8 cellular contexts compared by ENCODE assay signal in the genomic region with DNA sequence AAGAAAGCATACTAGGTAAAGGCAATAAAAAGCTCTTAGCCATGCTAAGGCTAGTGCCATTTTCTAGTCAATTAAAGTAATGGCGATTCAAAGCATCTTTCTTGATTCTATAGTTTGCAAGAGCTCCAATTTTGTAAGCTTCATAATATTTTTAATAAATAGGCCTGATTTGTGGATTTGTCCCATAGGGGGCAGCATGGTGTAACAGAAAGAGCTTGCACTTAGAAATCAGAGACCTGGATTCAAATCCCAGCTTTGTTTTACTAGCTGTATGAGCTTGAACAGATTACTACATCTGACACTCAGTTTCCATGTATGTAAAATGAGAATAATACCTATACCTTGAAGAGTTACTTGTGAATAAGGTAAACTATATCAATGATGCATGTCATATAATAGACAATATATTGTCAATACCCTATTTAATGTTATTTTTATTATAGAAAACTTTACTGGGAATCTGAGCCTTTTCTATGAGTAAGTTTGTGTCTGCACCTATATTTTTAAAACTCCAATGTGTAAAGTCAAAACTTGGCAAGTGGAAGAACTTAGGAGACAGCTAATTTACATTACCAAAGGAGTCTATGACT.
DNase-seq lines count a peak whose midpoint lies in the region; ATAC-seq, FAIRE-seq and TF ChIP-seq lines count a peak whose summit lies in the region.

No MANE protein-coding gene starts in this region.

- no peak overlapping the region for H3K4me3 Mint-ChIP-seq in activated CD8-positive, alpha-beta memory T cell treated with anti-CD3 and anti-CD28 coated beads, Interleukin-2, amount 10 ng/mL, durations not matched to agents 7 days and 5 days

- WGBS in psoas muscle, 3 donors, result 60 to 71% (median 66%) methylated on average over 1 of the region's 1 CpG

- peak in 2 of 4 donors; percentile 62 to 65 for ATAC-seq in psoas muscle
- no peak for ATAC-seq in activated CD8-positive, alpha-beta memory T cell treated with anti-CD3 and anti-CD28 coated beads, Interleukin-2, amount 10 ng/mL, durations not matched to agents 7 days and 5 days

- H3K4me1 Mint-ChIP-seq in activated CD8-positive, alpha-beta memory T cell treated with anti-CD3 and anti-CD28 coated beads, Interleukin-2, amount 10 ng/mL, durations not matched to agents 7 days and 5 days, result no peaks in the 10 kb centered on the region

- peak; percentile 34 for TF ChIP-seq CTCF in bronchial epithelial cell (IDR thresholded peaks at IDR 0.05; ENCODE audit: insufficient read depth, low read length, severe bottlenecking)
- peak; percentile 53 for TF ChIP-seq CTCF in psoas muscle (IDR thresholded peaks at IDR 0.05)

- DNase-seq in NCI-H748 (lab: John Stamatoyannopoulos, UW; ENCODE audit: unreplicated experiment) (peak; percentile 24), NCI-H748 treated with DMSO at 0.1 percent for 48 hours (lab: John Stamatoyannopoulos, UW) (no peak), NCI-H1694 (lab: John Stamatoyannopoulos, UW) (peak; percentile 59), bronchial epithelial cell (ENCODE audit: low read depth) (peak; percentile 50), psoas muscle (no peak), germinal center (ENCODE audit: low spot score) (no peak), Ammon's horn (ENCODE audit: low spot score) (no peak)
- no peak for DNase-seq in activated CD8-positive, alpha-beta memory T cell treated with anti-CD3 and anti-CD28 coated beads, Interleukin-2, amount 10 ng/mL, durations not matched to agents 7 days and 5 days

- H3K36me3 ChIP-seq in bronchial epithelial cell (ENCODE audit: control insufficient read depth, insufficient read depth, low read length) (no peaks in the 10 kb centered on the region), psoas muscle (ENCODE audit: insufficient read depth in 1 of 2, low read depth in 1 of 2) (no peaks in the 10 kb centered on the region)

- no peaks in the 10 kb centered on the region for H3K9me3 Mint-ChIP-seq in activated CD8-positive, alpha-beta memory T cell treated with anti-CD3 and anti-CD28 coated beads, Interleukin-2, amount 10 ng/mL, durations not matched to agents 7 days and 5 days (ENCODE audit: low read depth)

- H3K4me3 ChIP-seq in bronchial epithelial cell (ENCODE audit: low read depth, low read length), result no peak overlapping the region
- no peak overlapping the region for H3K4me3 ChIP-seq in psoas muscle

- no peak overlapping the region for H3K27ac ChIP-seq in psoas muscle

- H3K36me3 Mint-ChIP-seq in activated CD8-positive, alpha-beta memory T cell treated with anti-CD3 and anti-CD28 coated beads, Interleukin-2, amount 10 ng/mL, durations not matched to agents 7 days and 5 days, result no peaks in the 10 kb centered on the region

- no peak for FAIRE-seq in bronchial epithelial cell (lab: Jason Lieb, UNC)

- peaks cover 17% of the 10 kb centered on the region for H3K27me3 Mint-ChIP-seq in activated CD8-positive, alpha-beta memory T cell treated with anti-CD3 and anti-CD28 coated beads, Interleukin-2, amount 10 ng/mL, durations not matched to agents 7 days and 5 days

- intact Hi-C loops in psoas muscle (cut with DNase I), result loop anchor here (2.0 to 10.0 kb wide), 6 partner anchors 92 to 277 kb away; a partner anchor contains a TSS

- H3K27me3 ChIP-seq in bronchial epithelial cell (ENCODE audit: control insufficient read depth, insufficient read depth, low read length) (no peaks in the 10 kb centered on the region), psoas muscle (ENCODE audit: insufficient read depth in 3 of 3, low read length in 2 of 3) (no peaks in the 10 kb centered on the region)

- H3K9me3 ChIP-seq in psoas muscle, result no peaks in the 10 kb centered on the region

- CTCF ChIA-PET in activated CD8-positive, alpha-beta memory T cell treated with anti-CD3 and anti-CD28 coated beads, Interleukin-2, amount 10 ng/mL, durations not matched to agents 7 days and 5 days (lab: Charles Lee), result interaction anchor here (0.7 to 1.4 kb wide), 7 partner anchors 9 to 280 kb away, joined by 3 to 12 read pairs (median 5); no protein-coding TSS in a partner anchor

- peaks cover 11% of the 10 kb centered on the region for H3K4me1 ChIP-seq in psoas muscle

- H3K27ac Mint-ChIP-seq in activated CD8-positive, alpha-beta memory T cell treated with anti-CD3 and anti-CD28 coated beads, Interleukin-2, amount 10 ng/mL, durations not matched to agents 7 days and 5 days, result no peak overlapping the region

Comparison
In these comparisons a context has a peak if more than half of its experiments do, and no peak if none do; other contexts are left out.
1. DNase-seq: peak in NCI-H748 (single experiment), NCI-H1694 (single experiment) and bronchial epithelial cell (single experiment); none in NCI-H748 treated with DMSO at 0.1 percent for 48 hours (single experiment), psoas muscle (0 of 2), germinal center (single experiment), Ammon's horn (single experiment) and activated CD8-positive, alpha-beta memory T cell treated with anti-CD3 and anti-CD28 coated beads, Interleukin-2, amount 10 ng/mL, durations not matched to agents 7 days and 5 days (single experiment).